Comparison of ENCODE assay signal across 25 cellular contexts in genomic region chr2:238814815-238815214, GRCh38. TPM values are rescaled to one million over a fixed set of nuclear protein-coding genes. Genes with fewer than 3 reads are reported as not detected.
DNase-seq lines count a peak whose midpoint lies in the region; ATAC-seq and TF ChIP-seq lines count a peak whose summit lies in the region.
"Had no signal": no experiment of that assay in that cellular context is flagged by ENCODE, and none has a peak within 500 bp of the region (broad histone marks: within the 10 kb centered on the region; RNA-seq: fewer than 3 reads in every experiment).

No MANE protein-coding gene starts in this region.

- no peaks in the 10 kb centered on the region for H3K23me2 ChIP-seq in H9 (ENCODE audit: insufficient read length, low read depth, low read length, poor library complexity, severe bottlenecking)

- peaks cover 2% of the 10 kb centered on the region for H4K20me1 ChIP-seq in H9 (ENCODE audit: control insufficient read depth, insufficient read depth, insufficient read length)
- H4K20me1 ChIP-seq: BLaER1 had no signal

- H3K27me3 Mint-ChIP-seq in H9 (ENCODE audit: low read depth) (peaks cover 43% of the 10 kb centered on the region), osteocyte (ENCODE audit: unreplicated experiment) (peaks cover 37% of the 10 kb centered on the region), immature natural killer cell (ENCODE audit: low read depth in 3 of 3) (peaks cover 2 to 11% (median 6%) of the 10 kb centered on the region in 3 donors)

- no peak for TF ChIP-seq CTCF in H9 (conservative IDR thresholded peaks at IDR 0.05)
- TF ChIP-seq CTCF in esophagus muscularis mucosa (IDR thresholded peaks at IDR 0.05): no peak
- no peak for TF ChIP-seq CTCF in osteocyte (IDR thresholded peaks at IDR 0.05)
- TF ChIP-seq CTCF in heart left ventricle (IDR thresholded peaks at IDR 0.05): no peak

- ATAC-seq in heart left ventricle: no peak
- ATAC-seq: GM12878 had no signal

- H3K27ac Mint-ChIP-seq in H9: no peak overlapping the region
- no peak overlapping the region for H3K27ac Mint-ChIP-seq in osteocyte (ENCODE audit: unreplicated experiment)
- no peak overlapping the region for H3K27ac Mint-ChIP-seq in immature natural killer cell
- H3K27ac Mint-ChIP-seq: CD4-positive, alpha-beta memory T cell; CD4-positive, CD25-positive, alpha-beta regulatory T cell; CD8-positive, alpha-beta memory T cell had no signal

- no peak overlapping the region for H3K9ac ChIP-seq in H9 (ENCODE audit: extremely low read depth, insufficient read length, low read length)
- H3K9ac ChIP-seq: BLaER1 had no signal

- no peak overlapping the region for H3K4me3 Mint-ChIP-seq in H9
- no peak overlapping the region for H3K4me3 Mint-ChIP-seq in osteocyte (ENCODE audit: unreplicated experiment)
- H3K4me3 Mint-ChIP-seq in immature natural killer cell: no peak overlapping the region
- H3K4me3 Mint-ChIP-seq: CD14-positive monocyte; CD4-positive, alpha-beta memory T cell; CD8-positive, alpha-beta memory T cell had no signal

- H3K79me1 ChIP-seq in H9 (ENCODE audit: insufficient read depth, low read depth, low read length, poor library complexity, severe bottlenecking): no peaks in the 10 kb centered on the region

- intact Hi-C loops in esophagus muscularis mucosa (cut with DNase I) (no loop called here), heart left ventricle (cut with DNase I) (no loop called here)

- H2BK20ac ChIP-seq in H9 (ENCODE audit: low read depth, low read length, poor library complexity, severe bottlenecking): no peak overlapping the region

- H3K18ac ChIP-seq in H9 (ENCODE audit: insufficient read length, low read depth, low read length): no peak overlapping the region

- no CpG with 5 or more reads among the region's 4 CpGs for WGBS in H9 (ENCODE audit: extremely low coverage, insufficient read length, low lambda C conversion rate)
- WGBS in esophagus muscularis mucosa: 93% methylated on average over 3 of the region's 4 CpGs
- 50 to 73% (median 72%) methylated on average over 2 to 4 of the region's 4 CpGs for WGBS in heart left ventricle, 4 donors

- DNase-seq in H9 (peak; percentile 6), esophagus muscularis mucosa (ENCODE audit: extremely low spot score) (peak; percentile 60), osteocyte (ENCODE audit: extremely low spot score, unreplicated experiment) (peak; percentile 38), heart left ventricle (no peak), immature natural killer cell (no peak), NCI-H2107 treated with DMSO at 0.1 percent for 48 hours (lab: John Stamatoyannopoulos, UW; ENCODE audit: unreplicated experiment) (no peak)
- DNase-seq: 8988T; ACHN; BE2C; C1 segment of cervical spinal cord; CD4-positive, alpha-beta memory T cell; CD4-positive, CD25-positive, alpha-beta regulatory T cell; CD8-positive, alpha-beta memory T cell; COR-L47; DMS 273 treated with DMSO at 0.1 percent for 48 hours; DMS153; DMS53; DMS79; DND-41; EL; GDM1 had no signal

- H3K4ac ChIP-seq in H9 (ENCODE audit: low read depth, low read length): no peak overlapping the region

- no peak overlapping the region for H2AFZ ChIP-seq in H9 (ENCODE audit: low read length)

- no peak overlapping the region for H3K56ac ChIP-seq in H9 (ENCODE audit: insufficient read length, low read depth, low read length)

- TF ChIP-seq EP300 in esophagus muscularis mucosa (IDR thresholded peaks at IDR 0.05): no peak

- H2BK12ac ChIP-seq in H9 (ENCODE audit: insufficient read length, low read depth, low read length): no peak overlapping the region

- H2AK5ac ChIP-seq in H9 (ENCODE audit: insufficient read length, low read length): no peak overlapping the region

- TF ChIP-seq POLR2A in esophagus muscularis mucosa (IDR thresholded peaks at IDR 0.05; ENCODE audit: low read depth) (no peak), heart left ventricle (IDR thresholded peaks at IDR 0.05) (no peak)

- H3K27ac ChIP-seq in H9 (ENCODE audit: insufficient read length, low read depth, low read length) (no peak overlapping the region), esophagus muscularis mucosa (replicated peaks in 1 of 4) (no peak overlapping the region), heart left ventricle (no peak overlapping the region)
- H3K27ac ChIP-seq: BLaER1 had no signal

- H2BK120ac ChIP-seq in H9 (ENCODE audit: low read depth, low read length, poor library complexity, severe bottlenecking): no peak overlapping the region

- H3K4me1 Mint-ChIP-seq in H9 (peaks cover 10 to 15% of the 10 kb centered on the region in 2 experiments), osteocyte (ENCODE audit: unreplicated experiment) (no peaks in the 10 kb centered on the region), immature natural killer cell (no peaks in the 10 kb centered on the region)
- H3K4me1 Mint-ChIP-seq: CD14-positive monocyte; CD4-positive, alpha-beta memory T cell; CD4-positive, CD25-positive, alpha-beta regulatory T cell; CD8-positive, alpha-beta memory T cell had no signal

- no peaks in the 10 kb centered on the region for H3K27me3 ChIP-seq in H9 (ENCODE audit: insufficient read depth, low read length)
- peaks cover 0 to 32% (median 0%) of the 10 kb centered on the region in 4 donors for H3K27me3 ChIP-seq in esophagus muscularis mucosa
- H3K27me3 ChIP-seq in heart left ventricle: peaks cover 0 to 39% (median 10%) of the 10 kb centered on the region in 9 donors
- H3K27me3 ChIP-seq: BE2C, BLaER1 had no signal

- no peak overlapping the region for H3K23ac ChIP-seq in H9 (ENCODE audit: insufficient read length, low read depth, low read length)

- no peak overlapping the region for H4K91ac ChIP-seq in H9 (ENCODE audit: insufficient read length, low read depth, low read length)

- no peak overlapping the region for H3T11ph ChIP-seq in H9 (ENCODE audit: low read length)

- peaks cover 17 to 23% of the 10 kb centered on the region in 2 experiments for H3K9me3 Mint-ChIP-seq in H9
- peaks cover 9% of the 10 kb centered on the region for H3K9me3 Mint-ChIP-seq in osteocyte (ENCODE audit: unreplicated experiment)
- H3K9me3 Mint-ChIP-seq in immature natural killer cell: no peaks in the 10 kb centered on the region

- no peak overlapping the region; the same call in 1 of the 2 replicates for H2BK15ac ChIP-seq in H9 (ENCODE audit: low read depth, low read length)

- H3K9me3 ChIP-seq in H9 (ENCODE audit: control insufficient read depth, low read depth, low read length): no peaks in the 10 kb centered on the region
- peaks cover 0 to 4% (median 0%) of the 10 kb centered on the region in 4 donors for H3K9me3 ChIP-seq in esophagus muscularis mucosa
- peaks cover 0 to 7% (median 0%) of the 10 kb centered on the region in 12 donors for H3K9me3 ChIP-seq in heart left ventricle
- H3K9me3 ChIP-seq: BE2C had no signal

- no peaks in the 10 kb centered on the region for H3K36me3 ChIP-seq in esophagus muscularis mucosa
- H3K36me3 ChIP-seq in heart left ventricle: no peaks in the 10 kb centered on the region
- H3K36me3 ChIP-seq: BE2C, BLaER1 had no signal

- no peak overlapping the region for H3K4me3 ChIP-seq in esophagus muscularis mucosa
- H3K4me3 ChIP-seq in heart left ventricle: no peak overlapping the region
- H3K4me3 ChIP-seq: BLaER1, GM12878 had no signal

- no peak overlapping the region for H3K4me2 ChIP-seq in H9 (ENCODE audit: insufficient read depth, insufficient read length, low read length)
- H3K4me2 ChIP-seq: BLaER1 had no signal

- H4K8ac ChIP-seq in H9 (replicated peaks; ENCODE audit: insufficient read length, low read depth, low read length): no peak overlapping the region

- H3K79me2 ChIP-seq in H9 (ENCODE audit: insufficient read depth, low read length): no peaks in the 10 kb centered on the region

- H3K14ac ChIP-seq in H9 (ENCODE audit: insufficient read depth, low read length): no peak overlapping the region

- no peak overlapping the region for H2BK5ac ChIP-seq in H9 (ENCODE audit: insufficient read length, low read length)

- no peak overlapping the region for H4K5ac ChIP-seq in H9 (ENCODE audit: insufficient read length, low read depth, low read length)

- H3K4me1 ChIP-seq in H9 (ENCODE audit: insufficient read depth, low read length) (no peaks in the 10 kb centered on the region), esophagus muscularis mucosa (no peaks in the 10 kb centered on the region), heart left ventricle (no peaks in the 10 kb centered on the region)
- H3K4me1 ChIP-seq: BE2C had no signal

- peaks cover 0 to 8% (median 4%) of the 10 kb centered on the region in 3 experiments; a peak in 3 of 7 replicates for H3K36me3 Mint-ChIP-seq in H9 (ENCODE audit: insufficient read depth in 1 of 3, low read depth in 3 of 3)
- no peaks in the 10 kb centered on the region for H3K36me3 Mint-ChIP-seq in osteocyte (ENCODE audit: unreplicated experiment)
- peaks cover 0 to 4% (median 0%) of the 10 kb centered on the region in 3 donors for H3K36me3 Mint-ChIP-seq in immature natural killer cell
- H3K36me3 Mint-ChIP-seq: CD14-positive monocyte; CD4-positive, alpha-beta memory T cell; CD4-positive, CD25-positive, alpha-beta regulatory T cell; CD8-positive, alpha-beta memory T cell had no signal

RNA-seq across cellular contexts. Expression of gene TWIST2, which starts 33.1 kb away (rescaled TPM):
- 0.22 and 0.33 TPM in 2 replicates for total RNA-seq in H9 (2021)
- total RNA-seq in esophagus muscularis mucosa: 10 to 100 TPM; 37.4 to 51.6 (median 47.4) TPM
- 6.0 and 6.3 TPM in 2 replicates for total RNA-seq in osteocyte
- 10 to 100 TPM in 1 of 9 donors, 1 to 10 TPM in 3, under 1 TPM in 5; 0.39 to 10.9 (median 0.92) TPM for total RNA-seq in heart left ventricle
- 1 to 10 TPM; 1.4 to 2.8 TPM for polyA plus RNA-seq in heart left ventricle
- polyA plus RNA-seq in immature natural killer cell: under 1 TPM in 2 of 3 donors, not detected in 1; 0.17 to 0.61 TPM
- total RNA-seq: A673; CD4-positive, alpha-beta memory T cell; CD4-positive, CD25-positive, alpha-beta regulatory T cell; CD8-positive, alpha-beta memory T cell; GM12878 had no signal
- polyA plus RNA-seq: CD4-positive, alpha-beta memory T cell; CD4-positive, CD25-positive, alpha-beta regulatory T cell; CD8-positive, alpha-beta memory T cell; GM12878 had no signal

Comparison
In these comparisons a context has a peak if more than half of its experiments do, and no peak if none do; other contexts are left out.
1. DNase-seq: peak in H9 (single experiment), esophagus muscularis mucosa (single experiment) and osteocyte (single experiment); none in heart left ventricle (0 of 5), immature natural killer cell (0 of 3) and NCI-H2107 treated with DMSO at 0.1 percent for 48 hours (single experiment).